ENCODE assay signal across 10 cellular contexts in the genomic region with DNA sequence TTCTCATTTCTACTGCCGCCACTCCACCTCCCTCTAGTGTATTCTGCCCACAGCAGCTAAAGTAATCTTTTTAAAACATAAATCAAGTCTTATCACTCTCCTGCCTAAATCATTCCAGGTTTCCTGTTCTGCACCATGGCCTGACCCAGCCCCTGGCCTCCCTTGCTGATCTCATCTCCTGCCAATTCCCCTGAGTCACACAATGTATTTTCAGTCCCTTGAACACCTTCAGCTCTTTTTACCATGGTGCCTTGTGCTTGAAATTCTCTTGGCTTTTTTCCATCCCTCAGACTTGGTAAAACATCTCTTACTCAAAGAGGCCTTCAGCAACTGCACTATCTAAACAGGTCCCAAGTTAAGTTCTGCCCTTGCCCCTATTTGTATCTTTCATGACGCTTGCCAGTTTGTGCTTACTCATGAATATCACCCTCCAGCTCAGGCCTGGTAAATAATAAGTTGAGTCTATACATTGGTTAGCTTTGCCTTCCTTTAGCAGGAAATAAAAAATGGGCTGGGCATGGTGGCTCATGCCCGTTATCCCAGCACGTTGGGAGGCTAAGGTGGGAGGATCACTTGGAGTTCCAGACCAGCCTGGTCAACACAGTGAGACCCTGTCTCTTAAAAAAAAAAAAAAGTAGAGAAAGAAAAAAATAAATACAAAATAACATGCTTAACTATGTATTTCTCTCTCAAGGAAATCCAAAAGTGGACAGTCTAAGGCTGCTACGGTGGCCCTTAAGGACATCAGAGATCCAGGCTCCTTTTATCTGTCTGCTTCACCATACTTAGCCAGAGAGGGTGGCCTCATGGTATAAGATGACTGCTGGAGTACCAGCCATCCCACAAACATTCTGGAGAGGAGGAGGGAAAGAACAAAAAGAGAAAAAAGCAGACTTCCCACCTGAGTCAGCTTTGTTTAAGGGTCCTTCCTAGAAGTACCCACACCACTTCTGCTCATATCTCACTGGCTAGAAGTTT.
DNase-seq lines count a peak whose midpoint lies in the region; ATAC-seq, FAIRE-seq and TF ChIP-seq lines count a peak whose summit lies in the region.
"Had no signal": no experiment of that assay in that cellular context is flagged by ENCODE, and none has a peak within 500 bp of the region (broad histone marks: within the 10 kb centered on the region; RNA-seq: fewer than 3 reads in every experiment).

No MANE protein-coding gene starts in this region.

- intact Hi-C loops in kidney (cut with DNase I): no loop called here

- TF ChIP-seq CTCF in bronchial epithelial cell (IDR thresholded peaks at IDR 0.05; ENCODE audit: insufficient read depth, low read length, severe bottlenecking) (no peak), kidney (IDR thresholded peaks at IDR 0.05; ENCODE audit: borderline replicate concordance, extremely low read depth, insufficient read depth) (no peak)

- no peak overlapping the region for H3K27ac ChIP-seq in kidney (ENCODE audit: low read depth in 2 of 2, low read length in 2 of 2)

- no peak for FAIRE-seq in bronchial epithelial cell (lab: Jason Lieb, UNC)
- no peak for FAIRE-seq in kidney (lab: Jason Lieb, UNC)

- H3K4me1 ChIP-seq in kidney (ENCODE audit: control insufficient read depth in 1 of 2, insufficient read depth in 1 of 2, low read depth in 1 of 2, low read length in 2 of 2): peaks cover 0 to 4% of the 10 kb centered on the region in 2 donors

- no peak overlapping the region for H3K9ac ChIP-seq in kidney (ENCODE audit: low read length in 2 of 2)

- H3K9me3 ChIP-seq in kidney (ENCODE audit: control insufficient read depth in 1 of 2, low read length in 2 of 2): peaks cover 0 to 2% of the 10 kb centered on the region in 2 donors

- ATAC-seq in GM18858 (IDR thresholded peaks at IDR 0.05; ENCODE audit: unreplicated experiment) (no peak), GM19324 (IDR thresholded peaks at IDR 0.05; ENCODE audit: low FRiP score, unreplicated experiment) (no peak)

- peaks cover 13% of the 10 kb centered on the region for H3K36me3 ChIP-seq in bronchial epithelial cell (ENCODE audit: control insufficient read depth, insufficient read depth, low read length)
- peaks cover 26 to 41% of the 10 kb centered on the region in 2 donors for H3K36me3 ChIP-seq in kidney (ENCODE audit: control insufficient read depth in 1 of 2, insufficient read depth in 2 of 2, low read length in 2 of 2)

- H3K4me3 ChIP-seq in bronchial epithelial cell (ENCODE audit: low read depth, low read length) (no peak overlapping the region), kidney (ENCODE audit: low read length in 2 of 2) (no peak overlapping the region)

- DNase-seq in 8988T (peak; percentile 23), HT1080 (ENCODE audit: low read depth) (peak; percentile 96), bronchial epithelial cell (ENCODE audit: low read depth) (peak; percentile 90), left kidney (ENCODE audit: low read depth, low spot score) (peak; percentile 34), NOMO-1 treated with dmso at 0.1 percent for 144 hours (lab: John Stamatoyannopoulos, UW; ENCODE audit: unreplicated experiment) (no peak), kidney (no peak)
- DNase-seq: activated naive CD4-positive, alpha-beta T cell treated with anti-CD3 and anti-CD28 coated beads for 36 hours; C1 segment of cervical spinal cord had no signal

- H3K27me3 ChIP-seq in bronchial epithelial cell (ENCODE audit: control insufficient read depth, insufficient read depth, low read length): no peaks in the 10 kb centered on the region

Comparison
In these comparisons a context has a peak if more than half of its experiments do, and no peak if none do; other contexts are left out.
1. DNase-seq: peak in 8988T (single experiment), HT1080 (single experiment), bronchial epithelial cell (single experiment) and left kidney (single experiment); none in NOMO-1 treated with dmso at 0.1 percent for 144 hours (single experiment) and kidney (single experiment).